In genomic region chr1:38029081-38029681, GRCh38 we compare ENCODE assay signal across 9 cellular contexts. TPM values are rescaled to one million over a fixed set of nuclear protein-coding genes. Genes with fewer than 3 reads are reported as not detected.
DNase-seq lines count a peak whose midpoint lies in the region; ATAC-seq, FAIRE-seq and TF ChIP-seq lines count a peak whose summit lies in the region.
"Had no signal": no experiment of that assay in that cellular context is flagged by ENCODE, and none has a peak within 500 bp of the region (broad histone marks: within the 10 kb centered on the region; RNA-seq: fewer than 3 reads in every experiment).

No MANE protein-coding gene starts in this region.

- H2BK12ac ChIP-seq in H1 (ENCODE audit: low read depth, low read length): peak overlapping the region; percentile 10; the same call in 1 of the 2 replicates

- H3K79me2 ChIP-seq in H1 (ENCODE audit: control insufficient read depth in 1 of 2, insufficient read depth in 2 of 2, low read length in 2 of 2): no peaks in the 10 kb centered on the region

- no peak overlapping the region for H2BK120ac ChIP-seq in H1 (replicated peaks; ENCODE audit: low read depth, low read length)

- no peaks in the 10 kb centered on the region for H3K23me2 ChIP-seq in H1 (ENCODE audit: low read depth, low read length)

- H2AFZ ChIP-seq in H1 (ENCODE audit: low read length): no peak overlapping the region

- H2BK20ac ChIP-seq in H1 (ENCODE audit: low read length): 0 out of 2 replicates have a peak overlapping the region, but pooled peaks have one; percentile 6

- POLR2A ChIA-PET in H1 (lab: Charles Lee; ENCODE audit: partially characterized antibody): interaction anchor here (0.6 to 6.3 kb wide), 14 partner anchors 12 to 952 kb away, joined by 3 to 59 read pairs (median 3); partner anchors contain the start of gene POU3F1

- H3K79me1 ChIP-seq in H1 (ENCODE audit: low read depth, low read length): no peaks in the 10 kb centered on the region

- peak overlapping the region; percentile 6 for H4K5ac ChIP-seq in H1 (ENCODE audit: insufficient read length, low read depth, low read length)

- TF ChIP-seq EP300 in H1 (IDR thresholded peaks at IDR 0.05; ENCODE audit: borderline replicate concordance in 1 of 2, low read depth in 2 of 2, low read length in 2 of 2) (no peak), ovary (IDR thresholded peaks at IDR 0.05) (no peak)

- TF ChIP-seq RAD21 in H1 (IDR thresholded peaks at IDR 0.05 in 1 of 2, conservative IDR thresholded peaks at IDR 0.05 in 1 of 2; ENCODE audit: low read depth in 2 of 2, low read length in 2 of 2): peak; percentile 49 to 66

- intact Hi-C loops in ovary (cut with DNase I): loop anchor here in 1 of 4 donors (5.0 kb wide), 1 partner anchor 42 kb away; no protein-coding TSS in a partner anchor

- no peak for ATAC-seq in HG03571 (IDR thresholded peaks at IDR 0.05; ENCODE audit: unreplicated experiment)
- no peak for ATAC-seq in HG03280 (IDR thresholded peaks at IDR 0.05; ENCODE audit: unreplicated experiment)

- peak overlapping the region; percentile 88; the same call in 1 of the 2 replicates for H2AK5ac ChIP-seq in H1 (ENCODE audit: low read depth, low read length)

- no peak overlapping the region for H3K14ac ChIP-seq in H1 (ENCODE audit: insufficient read length)

- no peak overlapping the region for H3K23ac ChIP-seq in H1 (ENCODE audit: insufficient read length)

- H4K8ac ChIP-seq in H1 (ENCODE audit: extremely low read depth, insufficient read depth, low read length): 0 out of 2 replicates have a peak overlapping the region, but pooled peaks have one; percentile 7

- H3K27me3 ChIP-seq in H7 (ENCODE audit: control insufficient read depth, insufficient read depth, low read length): no peaks in the 10 kb centered on the region; the same call in 1 of the 2 replicates
- no peaks in the 10 kb centered on the region for H3K27me3 ChIP-seq in H1 (replicated peaks in 1 of 4; ENCODE audit: control insufficient read depth in 3 of 4, extremely low read depth in 1 of 4, insufficient read depth in 3 of 4, low read length in 3 of 4)
- H3K27me3 ChIP-seq in ovary: no peaks in the 10 kb centered on the region

- peaks cover 0 to 2% of the 10 kb centered on the region in 2 experiments for H4K20me1 ChIP-seq in H1 (replicated peaks in 1 of 2; ENCODE audit: control insufficient read depth in 1 of 2, insufficient read depth in 2 of 2, low read length in 2 of 2)

- H3K56ac ChIP-seq in H1 (replicated peaks; ENCODE audit: insufficient read length, low read depth, low read length): no peak overlapping the region

- peak overlapping the region; percentile 47 for H4K91ac ChIP-seq in H1 (replicated peaks; ENCODE audit: insufficient read length, low read length)

- H3K27ac ChIP-seq in H1 (ENCODE audit: low read depth, low read length) (no peak overlapping the region), ovary (peak overlapping the region in 1 of 2 donors; percentile 41)

- peak overlapping the region; percentile 81; the same call in 1 of the 2 replicates for H2BK5ac ChIP-seq in H1 (ENCODE audit: low read depth, low read length)

- TF ChIP-seq POLR2A in H1 (IDR thresholded peaks at IDR 0.05; ENCODE audit: control extremely low read depth in 1 of 2, low read depth in 2 of 2, low read length in 2 of 2) (no peak), ovary (IDR thresholded peaks at IDR 0.05) (no peak)

- H3K9ac ChIP-seq in H1 (replicated peaks in 1 of 4; ENCODE audit: extremely low read depth in 1 of 4, low read depth in 3 of 4, low read length in 3 of 4): peak overlapping the region in 1 of 4 experiments; percentile 4; a peak in 1 of 7 replicates

- TF ChIP-seq CTCF in H1 (IDR thresholded peaks at IDR 0.05; ENCODE audit: control extremely low read depth in 1 of 3, insufficient read depth in 1 of 3, low read depth in 1 of 3, low read length in 3 of 3) (peak; percentile 34 to 43 (median 41); a peak in 3 of 4 replicates), ovary (IDR thresholded peaks at IDR 0.05) (no peak)

- DNase-seq in H7 (peak; percentile 93), NCI-H446 treated with DMSO at 0.1 percent for 48 hours (lab: John Stamatoyannopoulos, UW) (peak; percentile 49), H1 (ENCODE audit: low read depth in 1 of 2, low spot score in 2 of 2) (peak in 1 of 2 experiments; percentile 77), ovary (peak; percentile 35 to 68 (median 51)), mucosa of gallbladder (ENCODE audit: low spot score) (no peak), activated gamma-delta T cell treated with Interleukin-2 at 50 U/mL for 16 hours (no peak)

- H3K9me3 ChIP-seq in H1 (ENCODE audit: insufficient read depth in 2 of 2, low read depth in 1 of 2, low read length in 1 of 2) (no peaks in the 10 kb centered on the region), ovary (no peaks in the 10 kb centered on the region)

- FAIRE-seq in H1 (lab: Jason Lieb, UNC): no peak

- no peak overlapping the region for H3K4me3 ChIP-seq in H7 (ENCODE audit: insufficient read depth, low read depth, low read length)
- peak overlapping the region in 2 of 4 experiments; percentile 15 to 26; a peak in 3 of 8 replicates for H3K4me3 ChIP-seq in H1 (ENCODE audit: extremely low read depth in 1 of 4, insufficient read depth in 2 of 4, low read depth in 3 of 4, low read length in 4 of 4)
- H3K4me3 ChIP-seq in ovary: no peak overlapping the region

- H3K36me3 ChIP-seq in H7 (replicated peaks; ENCODE audit: control insufficient read depth, insufficient read depth, low read length) (peaks cover 14% of the 10 kb centered on the region), H1 (ENCODE audit: control insufficient read depth in 2 of 4, insufficient read depth in 4 of 4, low read length in 3 of 4) (peaks cover 9 to 14% (median 11%) of the 10 kb centered on the region in 4 experiments), ovary (no peaks in the 10 kb centered on the region)

- H3K4ac ChIP-seq in H1 (replicated peaks; ENCODE audit: insufficient read length, low read depth, low read length): peak overlapping the region; percentile 19

- H3K18ac ChIP-seq in H1 (ENCODE audit: extremely low read depth, low read length): peak overlapping the region; percentile 95

- CTCF ChIA-PET in H1 (lab: Charles Lee; ENCODE audit: partially characterized antibody): interaction anchor here (0.7 to 7.2 kb wide), 23 partner anchors 9 to 805 kb away, joined by 3 to 88 read pairs (median 4); no protein-coding TSS in a partner anchor

- 26% methylated on average over 23 of the region's 23 CpGs; no CpG with 5 or more reads in 1 of the 2 experiments for WGBS in H1 (ENCODE audit: extremely low coverage in 1 of 2, insufficient coverage in 1 of 2, insufficient read length in 1 of 2, insufficient replicate concordance in 2 of 2, low coverage in 1 of 2, low lambda C conversion rate in 2 of 2, missing lambda C conversion rate in 1 of 2), 2 experiments
- WGBS in ovary, 3 donors: 4 to 10% (median 6%) methylated on average over 23 of the region's 23 CpGs

- peak overlapping the region; percentile 36 to 57 for H3K4me2 ChIP-seq in H1 (ENCODE audit: insufficient read depth in 1 of 2, low read depth in 2 of 2, low read length in 2 of 2)

- peak overlapping the region; percentile 53; the same call in 1 of the 2 replicates for H2BK15ac ChIP-seq in H1 (ENCODE audit: low read length)

- peaks cover 12 to 36% (median 25%) of the 10 kb centered on the region in 4 experiments for H3K4me1 ChIP-seq in H1 (replicated peaks in 1 of 4; ENCODE audit: control insufficient read depth in 3 of 4, insufficient read depth in 4 of 4, low read length in 3 of 4)
- H3K4me1 ChIP-seq in ovary (ENCODE audit: insufficient read depth): peaks cover 17% of the 10 kb centered on the region

RNA-seq across cellular contexts. Expression of gene UTP11, which starts 16.6 kb away (rescaled TPM):
- 70.5 and 87.7 TPM in 2 replicates for total RNA-seq in H7 (2014; rRNA removed; shearing (Covaris generic))
- 56.4 and 60.5 TPM in 2 replicates for total RNA-seq in H1 (2021; fragmentation: NEBNext Ultra II Directional; extraction: Animal tissue kit (Norgen Biotek cat#: 25700))
- polyA plus RNA-seq in H1 (2011; rRNA removed): 18.2 and 19.5 TPM in 2 replicates
- 28.8 TPM for polyA plus RNA-seq in H1 (2011; cell fraction: cytosol; rRNA removed)
- 7.3 TPM for polyA plus RNA-seq in H1 (2011; cell fraction: nucleus; rRNA removed)
- polyA plus RNA-seq in H1 (2012, experiment 1 of 2): 22.7 to 38.5 TPM (median 29.0 TPM) in 4 replicates
- polyA plus RNA-seq in H1 (2012, experiment 2 of 2): 11.9 TPM
- polyA plus RNA-seq in H1 (2013, experiment 1 of 2): 54.9 TPM
- 52.3 TPM for polyA plus RNA-seq in H1 (2013, experiment 2 of 2)
- 10.0 and 10.4 TPM in 2 replicates for polyA minus RNA-seq in H1 (2011; rRNA and poly(A)+ RNA removed)
- 18.9 TPM for polyA minus RNA-seq in H1 (2011; cell fraction: cytosol; rRNA and poly(A)+ RNA removed)
- 18.2 TPM for polyA minus RNA-seq in H1 (2011; cell fraction: nucleus; rRNA and poly(A)+ RNA removed)
- total RNA-seq in ovary: 10 to 100 TPM; 17.4 to 38.5 (median 29.7) TPM
- 10 to 100 TPM; 20.9 to 35.1 TPM for polyA plus RNA-seq in ovary
- total RNA-seq in mucosa of gallbladder: 17.7 TPM

RNA-seq across cellular contexts. Expression of gene POU3F1, which starts 17.4 kb away (rescaled TPM):
- total RNA-seq in H7 (2014; rRNA removed; shearing (Covaris generic)): 2.9 and 4.8 TPM in 2 replicates
- total RNA-seq in H1 (2021; fragmentation: NEBNext Ultra II Directional; extraction: Animal tissue kit (Norgen Biotek cat#: 25700)): 10.8 and 11.6 TPM in 2 replicates
- polyA plus RNA-seq in H1 (2011; rRNA removed): 4.2 and 7.1 TPM in 2 replicates
- 3.5 TPM for polyA plus RNA-seq in H1 (2011; cell fraction: cytosol; rRNA removed)
- 4.9 TPM for polyA plus RNA-seq in H1 (2011; cell fraction: nucleus; rRNA removed)
- 4.0 to 6.8 TPM (median 6.4 TPM) in 4 replicates for polyA plus RNA-seq in H1 (2012, experiment 1 of 2)
- 4.1 TPM for polyA plus RNA-seq in H1 (2012, experiment 2 of 2)
- 15.0 TPM for polyA plus RNA-seq in H1 (2013, experiment 1 of 2)
- polyA plus RNA-seq in H1 (2013, experiment 2 of 2): 15.5 TPM
- 0.95 and 1.5 TPM in 2 replicates for polyA minus RNA-seq in H1 (2011; rRNA and poly(A)+ RNA removed)
- polyA minus RNA-seq in H1 (2011; cell fraction: cytosol; rRNA and poly(A)+ RNA removed): 6.5 TPM
- 7.7 TPM for polyA minus RNA-seq in H1 (2011; cell fraction: nucleus; rRNA and poly(A)+ RNA removed)
- total RNA-seq in ovary: under 1 TPM in 4 of 7 donors, not detected in 3; 0.10 to 0.53 (median 0.33) TPM
- under 1 TPM in 1 of 2 donors, not detected in 1; 0.04 TPM for polyA plus RNA-seq in ovary
- 0.09 TPM for total RNA-seq in mucosa of gallbladder
- total RNA-seq: T-helper 2 cell treated with Interferon-gamma antibody and Interleukin-4, amounts not matched to agents 100 ng/mL and 5 ng/mL, for 36 hours had no signal

RNA-seq across cellular contexts. Expression of gene FHL3, which starts 23.9 kb away (rescaled TPM):
- 51.5 and 54.8 TPM in 2 replicates for total RNA-seq in H7 (2014; rRNA removed; shearing (Covaris generic))
- total RNA-seq in H1 (2021; fragmentation: NEBNext Ultra II Directional; extraction: Animal tissue kit (Norgen Biotek cat#: 25700)): 35.6 and 35.8 TPM in 2 replicates
- polyA plus RNA-seq in H1 (2011; rRNA removed) (14.3 and 22.8 TPM in 2 replicates), ovary (10 to 100 TPM; 13.9 to 28.8 TPM)
- polyA plus RNA-seq in H1 (2011; cell fraction: cytosol; rRNA removed): 12.5 TPM
- 20.9 TPM for polyA plus RNA-seq in H1 (2011; cell fraction: nucleus; rRNA removed)
- 21.0 to 35.7 TPM (median 34.1 TPM) in 4 replicates for polyA plus RNA-seq in H1 (2012, experiment 1 of 2)
- 51.4 TPM for polyA plus RNA-seq in H1 (2012, experiment 2 of 2)
- polyA plus RNA-seq in H1 (2013, experiment 1 of 2): 32.0 TPM
- polyA plus RNA-seq in H1 (2013, experiment 2 of 2): 33.4 TPM
- 9.7 and 19.7 TPM in 2 replicates for polyA minus RNA-seq in H1 (2011; rRNA and poly(A)+ RNA removed)
- 13.7 TPM for polyA minus RNA-seq in H1 (2011; cell fraction: cytosol; rRNA and poly(A)+ RNA removed)
- polyA minus RNA-seq in H1 (2011; cell fraction: nucleus; rRNA and poly(A)+ RNA removed): 22.4 TPM
- total RNA-seq in ovary (10 to 100 TPM; 19.4 to 63.3 (median 40.4) TPM), mucosa of gallbladder (11.2 TPM)

RNA-seq across cellular contexts. Expression of gene SF3A3, which starts 39.4 kb away (rescaled TPM):
- 181 and 196 TPM in 2 replicates for total RNA-seq in H7 (2014; rRNA removed; shearing (Covaris generic))
- total RNA-seq in H1 (2021; fragmentation: NEBNext Ultra II Directional; extraction: Animal tissue kit (Norgen Biotek cat#: 25700)): 137 and 145 TPM in 2 replicates
- 25.0 and 40.5 TPM in 2 replicates for polyA plus RNA-seq in H1 (2011; rRNA removed)
- 54.6 TPM for polyA plus RNA-seq in H1 (2011; cell fraction: cytosol; rRNA removed)
- 20.8 TPM for polyA plus RNA-seq in H1 (2011; cell fraction: nucleus; rRNA removed)
- polyA plus RNA-seq in H1 (2012, experiment 1 of 2): 97.7 to 172 TPM (median 128 TPM) in 4 replicates
- 12.6 TPM for polyA plus RNA-seq in H1 (2012, experiment 2 of 2)
- polyA plus RNA-seq in H1 (2013, experiment 1 of 2): 74.6 TPM
- 76.3 TPM for polyA plus RNA-seq in H1 (2013, experiment 2 of 2)
- 45.9 and 65.0 TPM in 2 replicates for polyA minus RNA-seq in H1 (2011; rRNA and poly(A)+ RNA removed)
- 88.7 TPM for polyA minus RNA-seq in H1 (2011; cell fraction: cytosol; rRNA and poly(A)+ RNA removed)
- polyA minus RNA-seq in H1 (2011; cell fraction: nucleus; rRNA and poly(A)+ RNA removed): 39.5 TPM
- total RNA-seq in ovary: 10 to 100 TPM; 29.0 to 62.5 (median 44.3) TPM
- polyA plus RNA-seq in ovary: 100 to 1,000 TPM in 1 of 2 donors, 10 to 100 TPM in 1; 27.4 to 110 TPM
- total RNA-seq in mucosa of gallbladder: 39.0 TPM

Comparison
In these comparisons a context has a peak if more than half of its experiments do, and no peak if none do; other contexts are left out.
1. DNase-seq: peak in H7 (single experiment), NCI-H446 treated with DMSO at 0.1 percent for 48 hours (single experiment) and ovary (5 of 5); none in mucosa of gallbladder (single experiment) and activated gamma-delta T cell treated with Interleukin-2 at 50 U/mL for 16 hours (single experiment).
2. CTCF ChIP-seq: peak in H1 (3 of 3); none in ovary (0 of 3).